21 cellular contexts compared by ENCODE assay signal in the genomic region with DNA sequence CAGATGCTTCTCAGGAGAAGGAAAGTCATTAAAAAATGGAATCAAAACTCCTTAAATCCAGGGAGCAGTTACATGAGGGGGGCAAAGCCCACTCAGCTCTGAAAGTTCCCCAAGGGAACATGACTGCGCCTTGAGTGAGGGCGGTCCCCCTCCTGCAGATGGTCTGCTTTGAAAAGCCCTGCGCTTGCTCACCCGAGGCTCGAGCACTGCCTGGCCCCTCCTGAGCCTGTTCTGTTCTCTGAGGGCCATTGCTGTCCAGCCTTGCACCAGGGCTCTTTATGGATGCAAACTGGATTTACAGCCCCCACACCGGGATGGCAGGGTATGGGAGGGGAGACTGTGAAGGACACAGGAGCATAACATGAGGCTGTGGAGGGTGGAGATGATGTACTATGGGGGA. TPM values are rescaled to one million over a fixed set of nuclear protein-coding genes. Genes with fewer than 3 reads are reported as not detected.
DNase-seq lines count a peak whose midpoint lies in the region; ATAC-seq and TF ChIP-seq lines count a peak whose summit lies in the region.
"Had no signal": no experiment of that assay in that cellular context is flagged by ENCODE, and none has a peak within 500 bp of the region (broad histone marks: within the 10 kb centered on the region; RNA-seq: fewer than 3 reads in every experiment).

No MANE protein-coding gene starts in this region.

- no peaks in the 10 kb centered on the region for H3K27me3 Mint-ChIP-seq in CD8-positive, alpha-beta T cell (ENCODE audit: low read depth)
- no peaks in the 10 kb centered on the region for H3K27me3 Mint-ChIP-seq in IgD-negative memory B cell
- no peaks in the 10 kb centered on the region for H3K27me3 Mint-ChIP-seq in activated T-helper 1 cell treated with anti-CD3 and anti-CD28 coated beads, Interleukin-12 subunit alpha, Interleukin-12 subunit beta, Interleukin-2, Interleukin-4 antibody, amounts not matched to agents 30 ng/mL and 10 ng/mL and 1 ng/mL, durations not matched to agents 14 hours and 24 hours and 36 hours (ENCODE audit: insufficient read depth)
- H3K27me3 Mint-ChIP-seq in neural crest cell (ENCODE audit: low read depth), result no peaks in the 10 kb centered on the region
- H3K27me3 Mint-ChIP-seq: activated naive CD4-positive, alpha-beta T cell treated with anti-CD3 and anti-CD28 coated beads, Interleukin-2, amount 50 U/mL, for 24 hours; B cell had no signal

- no peaks in the 10 kb centered on the region for H3K36me3 ChIP-seq in CD8-positive, alpha-beta T cell (ENCODE audit: insufficient read depth, low read length)
- H3K36me3 ChIP-seq in ascending aorta, result no peaks in the 10 kb centered on the region
- H3K36me3 ChIP-seq: brain microvascular endothelial cell, suprapubic skin had no signal

- no peaks in the 10 kb centered on the region for H3K9me3 ChIP-seq in CD8-positive, alpha-beta T cell (ENCODE audit: low read length)
- no peaks in the 10 kb centered on the region for H3K9me3 ChIP-seq in ascending aorta
- H3K9me3 ChIP-seq: suprapubic skin had no signal

- H3K4me3 ChIP-seq in CD8-positive, alpha-beta T cell (ENCODE audit: low read depth, low read length), result no peak overlapping the region
- H3K4me3 ChIP-seq in ascending aorta, result no peak overlapping the region
- H3K4me3 ChIP-seq: skin epidermis, suprapubic skin had no signal

- peaks cover 33% of the 10 kb centered on the region for H3K4me1 ChIP-seq in CD8-positive, alpha-beta T cell (ENCODE audit: insufficient read depth, low read length)
- H3K4me1 ChIP-seq in ascending aorta, result peaks cover 4 to 9% of the 10 kb centered on the region in 2 donors

- intact Hi-C loops in CD8-positive, alpha-beta T cell (cut with DNase I, micrococcal nuclease), result loop anchor here in 1 of 2 experiments (5.0 kb wide), 1 partner anchor 102 kb away; no protein-coding TSS in a partner anchor
- intact Hi-C loops in activated T-helper 1 cell treated with anti-CD3 and anti-CD28 coated beads, Interleukin-12 subunit alpha, Interleukin-12 subunit beta, Interleukin-2, Interleukin-4 antibody, amounts not matched to agents 30 ng/mL and 10 ng/mL and 1 ng/mL, durations not matched to agents 14 hours and 24 hours and 36 hours (cut with micrococcal nuclease), result no loop called here
- intact Hi-C loops in ascending aorta (cut with DNase I), result loop anchor here (5.0 kb wide), 1 partner anchor 72 kb away; no protein-coding TSS in a partner anchor

- no peak for TF ChIP-seq CTCF in CD8-positive, alpha-beta T cell (IDR thresholded peaks at IDR 0.05)
- TF ChIP-seq CTCF in neural crest cell (conservative IDR thresholded peaks at IDR 0.05), result no peak
- TF ChIP-seq CTCF in ascending aorta (IDR thresholded peaks at IDR 0.05), result no peak

- peaks cover 4% of the 10 kb centered on the region for H3K36me3 Mint-ChIP-seq in CD8-positive, alpha-beta T cell
- H3K36me3 Mint-ChIP-seq in IgD-negative memory B cell (peaks cover 5% of the 10 kb centered on the region), neural crest cell (ENCODE audit: low read depth) (peaks cover 12% of the 10 kb centered on the region)
- peaks cover 24% of the 10 kb centered on the region for H3K36me3 Mint-ChIP-seq in activated T-helper 1 cell treated with anti-CD3 and anti-CD28 coated beads, Interleukin-12 subunit alpha, Interleukin-12 subunit beta, Interleukin-2, Interleukin-4 antibody, amounts not matched to agents 30 ng/mL and 10 ng/mL and 1 ng/mL, durations not matched to agents 14 hours and 24 hours and 36 hours (ENCODE audit: low read depth)

- H3K4me1 Mint-ChIP-seq in CD8-positive, alpha-beta T cell (ENCODE audit: low read depth), result peaks cover 35% of the 10 kb centered on the region
- H3K4me1 Mint-ChIP-seq in IgD-negative memory B cell (peaks cover 20 to 34% (median 26%) of the 10 kb centered on the region in 3 donors), neural crest cell (peaks cover 25% of the 10 kb centered on the region)
- peaks cover 54% of the 10 kb centered on the region for H3K4me1 Mint-ChIP-seq in activated T-helper 1 cell treated with anti-CD3 and anti-CD28 coated beads, Interleukin-12 subunit alpha, Interleukin-12 subunit beta, Interleukin-2, Interleukin-4 antibody, amounts not matched to agents 30 ng/mL and 10 ng/mL and 1 ng/mL, durations not matched to agents 14 hours and 24 hours and 36 hours (ENCODE audit: low read depth)

- POLR2A ChIA-PET in CD8-positive, alpha-beta T cell (lab: Charles Lee), result no interaction called here

- H3K27ac ChIP-seq in CD8-positive, alpha-beta T cell (ENCODE audit: low read depth, low read length), result no peak overlapping the region
- H3K27ac ChIP-seq in ascending aorta, result no peak overlapping the region
- H3K27ac ChIP-seq: brain microvascular endothelial cell, skin epidermis, suprapubic skin had no signal

- peak overlapping the region; percentile 37 for H3K27ac Mint-ChIP-seq in CD8-positive, alpha-beta T cell
- H3K27ac Mint-ChIP-seq in IgD-negative memory B cell, result peak overlapping the region in 2 of 3 donors; percentile 38 to 51
- H3K27ac Mint-ChIP-seq in activated T-helper 1 cell treated with anti-CD3 and anti-CD28 coated beads, Interleukin-12 subunit alpha, Interleukin-12 subunit beta, Interleukin-2, Interleukin-4 antibody, amounts not matched to agents 30 ng/mL and 10 ng/mL and 1 ng/mL, durations not matched to agents 14 hours and 24 hours and 36 hours, result peak overlapping the region; percentile 65
- peak overlapping the region; percentile 38 for H3K27ac Mint-ChIP-seq in neural crest cell (ENCODE audit: unreplicated experiment)
- H3K27ac Mint-ChIP-seq: B cell, HFFc6, mesothelial cell of epicardium, nephron progenitor cell had no signal

- H3K9me3 Mint-ChIP-seq in CD8-positive, alpha-beta T cell, result no peaks in the 10 kb centered on the region
- H3K9me3 Mint-ChIP-seq in IgD-negative memory B cell, result no peaks in the 10 kb centered on the region
- no peaks in the 10 kb centered on the region for H3K9me3 Mint-ChIP-seq in activated T-helper 1 cell treated with anti-CD3 and anti-CD28 coated beads, Interleukin-12 subunit alpha, Interleukin-12 subunit beta, Interleukin-2, Interleukin-4 antibody, amounts not matched to agents 30 ng/mL and 10 ng/mL and 1 ng/mL, durations not matched to agents 14 hours and 24 hours and 36 hours
- H3K9me3 Mint-ChIP-seq in neural crest cell, result no peaks in the 10 kb centered on the region
- H3K9me3 Mint-ChIP-seq: activated naive CD4-positive, alpha-beta T cell treated with anti-CD3 and anti-CD28 coated beads, Interleukin-2, amount 50 U/mL, for 24 hours; dendritic cell treated with granulocyte-macrophage colony-stimulating factor and Interleukin-4, amounts not matched to agents 40 ng/mL and 50 ng/mL, for 4 days; HFFc6; mesothelial cell of epicardium had no signal

- CTCF ChIA-PET in CD8-positive, alpha-beta T cell (lab: Charles Lee), result interaction anchor here (1.4 to 9.1 kb wide), 2 partner anchors 16 to 70 kb away, joined by 5 to 137 read pairs; no protein-coding TSS in a partner anchor

- ATAC-seq in CD8-positive, alpha-beta T cell, result no peak
- ATAC-seq in HG03196 (IDR thresholded peaks at IDR 0.05; ENCODE audit: unreplicated experiment), result no peak
- ATAC-seq: left cardiac atrium had no signal

- H3K4me3 Mint-ChIP-seq in CD8-positive, alpha-beta T cell, result no peak overlapping the region
- H3K4me3 Mint-ChIP-seq in IgD-negative memory B cell, result peak overlapping the region in 1 of 4 donors; percentile 61
- H3K4me3 Mint-ChIP-seq in activated T-helper 1 cell treated with anti-CD3 and anti-CD28 coated beads, Interleukin-12 subunit alpha, Interleukin-12 subunit beta, Interleukin-2, Interleukin-4 antibody, amounts not matched to agents 30 ng/mL and 10 ng/mL and 1 ng/mL, durations not matched to agents 14 hours and 24 hours and 36 hours, result no peak overlapping the region
- H3K4me3 Mint-ChIP-seq in neural crest cell, result no peak overlapping the region
- H3K4me3 Mint-ChIP-seq: activated naive CD4-positive, alpha-beta T cell treated with anti-CD3 and anti-CD28 coated beads, Interleukin-2, amount 50 U/mL, for 24 hours; B cell; dendritic cell treated with granulocyte-macrophage colony-stimulating factor and Interleukin-4, amounts not matched to agents 40 ng/mL and 50 ng/mL, for 4 days; HFFc6; mesothelial cell of epicardium; nephron progenitor cell had no signal

- H3K27me3 ChIP-seq in CD8-positive, alpha-beta T cell (ENCODE audit: insufficient read depth, low read length), result no peaks in the 10 kb centered on the region
- H3K27me3 ChIP-seq in ascending aorta, result no peaks in the 10 kb centered on the region
- H3K27me3 ChIP-seq: brain microvascular endothelial cell, suprapubic skin had no signal

- no peak for DNase-seq in CD8-positive, alpha-beta T cell
- no peak for DNase-seq in activated T-helper 1 cell treated with anti-CD3 and anti-CD28 coated beads, Interleukin-12 subunit alpha, Interleukin-12 subunit beta, Interleukin-2, Interleukin-4 antibody, amounts not matched to agents 30 ng/mL and 10 ng/mL and 1 ng/mL, durations not matched to agents 14 hours and 24 hours and 36 hours (ENCODE audit: low spot score)
- DNase-seq in neural crest cell (ENCODE audit: low read depth, low spot score) (no peak), ascending aorta (ENCODE audit: low spot score in 2 of 2) (no peak), NCI-H748 treated with DMSO at 0.1 percent for 48 hours (lab: John Stamatoyannopoulos, UW) (no peak)
- DNase-seq: brain microvascular endothelial cell; foreskin melanocyte; HFFc6; left cardiac atrium; NCI-H1436 treated with DMSO at 0.1 percent for 48 hours; NCI-H2171 treated with DMSO at 0.1 percent for 48 hours; nephron progenitor cell; stimulated activated CD4-positive, alpha-beta T cell treated with anti-CD3 and anti-CD28 coated beads, Interleukin-4, amount 100 ng/mL, for 1 hour had no signal

RNA-seq across cellular contexts. Expression of gene DNMT3A, which starts 37.8 kb away (rescaled TPM):
- total RNA-seq in CD8-positive, alpha-beta T cell, result 10 to 100 TPM; 66.6 to 67.9 TPM
- 4.9 TPM for polyA plus RNA-seq in IgD-negative memory B cell
- 101 and 105 TPM in 2 replicates for total RNA-seq in activated T-helper 1 cell treated with anti-CD3 and anti-CD28 coated beads, Interleukin-12 subunit alpha, Interleukin-12 subunit beta, Interleukin-2, Interleukin-4 antibody, amounts not matched to agents 30 ng/mL and 10 ng/mL and 1 ng/mL, durations not matched to agents 14 hours and 24 hours and 36 hours
- 113 and 114 TPM in 2 replicates for total RNA-seq in neural crest cell
- total RNA-seq in ascending aorta, result 33.6 TPM
